In the genomic region with DNA sequence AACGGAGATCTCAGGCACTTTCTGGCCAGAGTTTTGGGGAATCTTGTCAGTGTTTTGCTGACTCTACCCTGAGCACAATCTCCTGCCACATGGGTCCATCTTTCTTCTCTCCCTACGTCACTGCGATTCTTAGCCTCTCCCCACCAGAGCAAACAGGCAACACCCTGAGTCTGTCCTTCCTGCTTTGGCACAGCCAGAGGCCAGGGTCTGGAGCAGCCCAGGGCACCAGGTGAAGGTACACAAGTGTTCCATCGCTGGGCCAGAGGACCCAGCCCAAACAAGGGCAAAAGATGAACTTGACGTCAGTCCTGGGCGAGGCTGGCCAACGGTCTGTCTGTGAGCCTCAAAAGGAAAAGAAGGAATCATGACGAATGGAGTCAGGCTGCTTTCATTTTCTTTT, we compare ENCODE assay signal across 23 cellular contexts. TPM values are rescaled to one million over a fixed set of nuclear protein-coding genes. Genes with fewer than 3 reads are reported as not detected.
DNase-seq lines count a peak whose midpoint lies in the region; ATAC-seq and TF ChIP-seq lines count a peak whose summit lies in the region.
"Had no signal": no experiment of that assay in that cellular context is flagged by ENCODE, and none has a peak within 500 bp of the region (broad histone marks: within the 10 kb centered on the region; RNA-seq: fewer than 3 reads in every experiment).

No MANE protein-coding gene starts in this region.

- no peak overlapping the region for H3K4me3 ChIP-seq in mucosa of descending colon
- H3K4me3 ChIP-seq: BLaER1 treated with 17β-estradiol and CSF1 and Interleukin-3, amounts not matched to agents 10 nM and 100 nM; SK-N-MC had no signal

- TF ChIP-seq CTCF in mucosa of descending colon (IDR thresholded peaks at IDR 0.05), result no peak

- intact Hi-C loops in Right ventricle myocardium superior (cut with DNase I) (no loop called here), left ventricle myocardium superior (cut with micrococcal nuclease) (loop anchor here (5.0 kb wide), 1 partner anchor 140 kb away; no protein-coding TSS in a partner anchor), mucosa of descending colon (cut with DNase I, micrococcal nuclease) (loop anchor here in 1 of 2 donors (5.0 kb wide), 1 partner anchor 140 kb away; no protein-coding TSS in a partner anchor), sciatic nerve (cut with DNase I) (loop anchor here (5.0 kb wide), 1 partner anchor 140 kb away; no protein-coding TSS in a partner anchor)

- no peak for DNase-seq in Right ventricle myocardium superior
- no peak for DNase-seq in left ventricle myocardium superior
- DNase-seq in mucosa of descending colon, result peak; percentile 74 to 84 (median 81)
- no peak for DNase-seq in sciatic nerve (ENCODE audit: low spot score)
- no peak for DNase-seq in NCI-H2227 treated with DMSO at 0.1 percent for 48 hours (lab: John Stamatoyannopoulos, UW)
- no peak for DNase-seq in hepatic stellate cell (ENCODE audit: low spot score)
- DNase-seq in kidney tubule cell (ENCODE audit: low spot score), result no peak
- DNase-seq: Calu3; CD8-positive, alpha-beta T cell; DMS153; H7; HFFc6; KG1; NCI-H1105 treated with DMSO at 0.1 percent for 48 hours; NCI-H2029 treated with DMSO at 0.1 percent for 48 hours; NCI-H446; NCI-H526; PC-3; RPMI8226; SHP77 treated with DMSO at 0.1 percent for 48 hours had no signal

- H3K4me1 ChIP-seq in mucosa of descending colon (ENCODE audit: low read depth), result peaks cover 15% of the 10 kb centered on the region

- H3K36me3 ChIP-seq in mucosa of descending colon (ENCODE audit: low read depth), result no peaks in the 10 kb centered on the region
- H3K36me3 ChIP-seq: BLaER1 treated with 17β-estradiol and CSF1 and Interleukin-3, amounts not matched to agents 10 nM and 100 nM had no signal

- ATAC-seq in Right ventricle myocardium superior (ENCODE audit: poor library complexity) (peak; percentile 27), left ventricle myocardium superior (no peak), mucosa of descending colon (peak; percentile 96), sciatic nerve (peak; percentile 74), HG03045 (IDR thresholded peaks at IDR 0.05; ENCODE audit: unreplicated experiment) (no peak)
- ATAC-seq: CD8-positive, alpha-beta T cell; PC-3 had no signal

- H3K9me3 ChIP-seq in mucosa of descending colon, result no peaks in the 10 kb centered on the region

RNA-seq across cellular contexts. Expression of a gene that starts 12.7 kb away (rescaled TPM):
- not detected for total RNA-seq in Right ventricle myocardium superior
- total RNA-seq in left ventricle myocardium superior, result not detected
- not detected for total RNA-seq in mucosa of descending colon
- not detected for total RNA-seq in sciatic nerve
- total RNA-seq: Calu3; CD8-positive, alpha-beta T cell; HFFc6; PC-3 had no signal

RNA-seq across cellular contexts. Expression of a gene that starts 24.0 kb away (rescaled TPM):
- total RNA-seq in Right ventricle myocardium superior, result 20.8 TPM
- 21.4 TPM for total RNA-seq in left ventricle myocardium superior
- 10 to 100 TPM; 56.3 to 98.3 (median 95.6) TPM for total RNA-seq in mucosa of descending colon
- 68.9 TPM for total RNA-seq in sciatic nerve

Comparison
In these comparisons a context has a peak if more than half of its experiments do, and no peak if none do; other contexts are left out.
1. ATAC-seq: peak in Right ventricle myocardium superior (single experiment), mucosa of descending colon (single experiment) and sciatic nerve (single experiment); none in left ventricle myocardium superior (single experiment) and HG03045 (single experiment).
2. DNase-seq: peak in mucosa of descending colon (3 of 3); none in Right ventricle myocardium superior (single experiment), left ventricle myocardium superior (single experiment), sciatic nerve (single experiment), NCI-H2227 treated with DMSO at 0.1 percent for 48 hours (single experiment), hepatic stellate cell (single experiment) and kidney tubule cell (single experiment).